Comparison of ENCODE assay signal across 11 cellular contexts in the genomic region with DNA sequence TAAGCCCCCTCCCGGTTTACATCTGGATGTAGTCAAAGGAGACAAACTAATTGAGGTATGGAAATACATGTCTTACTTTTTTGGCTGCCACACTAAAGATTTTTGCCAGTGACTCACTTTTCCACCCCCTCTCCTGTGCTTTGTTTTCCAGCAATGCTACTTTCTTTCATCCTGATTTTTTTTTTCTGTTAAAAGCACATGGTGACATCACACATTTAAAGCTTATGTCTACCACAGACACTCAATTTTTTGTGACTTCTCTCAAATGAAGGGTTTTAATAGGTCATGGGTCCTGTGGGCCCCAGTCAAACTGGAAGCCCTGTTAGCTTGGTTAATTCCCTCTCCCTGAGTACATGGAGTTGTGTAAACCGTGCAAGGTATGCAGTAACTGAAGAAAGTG. TPM values are rescaled to one million over a fixed set of nuclear protein-coding genes. Genes with fewer than 3 reads are reported as not detected.
DNase-seq lines count a peak whose midpoint lies in the region; ATAC-seq, FAIRE-seq and TF ChIP-seq lines count a peak whose summit lies in the region.
"Had no signal": no experiment of that assay in that cellular context is flagged by ENCODE, and none has a peak within 500 bp of the region (broad histone marks: within the 10 kb centered on the region; RNA-seq: fewer than 3 reads in every experiment).

No MANE protein-coding gene starts in this region.

- TF ChIP-seq POLR2A in GM12891 (IDR thresholded peaks at IDR 0.05; ENCODE audit: low read depth, low read length), result no peak

- peaks cover 67% of the 10 kb centered on the region for H4K20me1 ChIP-seq in BLaER1

- H3K4me1 ChIP-seq in BLaER1 (peaks cover 22% of the 10 kb centered on the region), HEK293 (ENCODE audit: control insufficient read depth, insufficient read depth, low read length) (0 out of 2 replicates have a peak, but pooled peaks cover 2% of the 10 kb centered on the region)

- peaks cover 41% of the 10 kb centered on the region for H3K4me1 Mint-ChIP-seq in activated naive CD8-positive, alpha-beta T cell treated with anti-CD3 and anti-CD28 coated beads, Interleukin-2, amount 50 U/mL, for 24 hours

- H3K9ac ChIP-seq in BLaER1, result peak overlapping the region; percentile 96; the same call in 1 of the 2 replicates

- POLR2A ChIA-PET in HEK293 (lab: Yijun Ruan, JAX), result interaction anchor here (0.6 to 0.8 kb wide), 3 partner anchors 9 to 107 kb away, joined by 3 to 4 read pairs (median 3); partner anchors contain the start of genes FAM76A and STX12

- DNase-seq in activated naive CD8-positive, alpha-beta T cell treated with anti-CD3 and anti-CD28 coated beads, Interleukin-2, amount 50 U/mL, for 24 hours, result no peak
- peak; percentile 26 for DNase-seq in kidney tubule cell (ENCODE audit: low spot score)
- DNase-seq in GM12891 (ENCODE audit: insufficient read length, low spot score), result no peak
- DNase-seq in NCI-H524 treated with DMSO at 0.1 percent for 48 hours (lab: John Stamatoyannopoulos, UW), result no peak
- DNase-seq: activated gamma-delta T cell; stimulated activated naive CD4-positive, alpha-beta T cell had no signal

- no peak for ATAC-seq in activated naive CD8-positive, alpha-beta T cell treated with anti-CD3 and anti-CD28 coated beads, Interleukin-2, amount 50 U/mL, for 24 hours
- ATAC-seq in GM18867 (IDR thresholded peaks at IDR 0.05; ENCODE audit: unreplicated experiment) (no peak), HG03196 (IDR thresholded peaks at IDR 0.05; ENCODE audit: unreplicated experiment) (no peak)

- no peak overlapping the region for H3K4me3 ChIP-seq in BLaER1
- H3K4me3 ChIP-seq in HEK293 (ENCODE audit: low read depth, low read length), result no peak overlapping the region

- no peak for TF ChIP-seq CTCF in HEK293 (tag by site-specific recombination; IDR thresholded peaks at IDR 0.05)

- no peak overlapping the region for H3K27ac ChIP-seq in BLaER1
- H3K27ac ChIP-seq in HEK293 (ENCODE audit: extremely low read depth, low read depth, low read length), result no peak overlapping the region

- no peaks in the 10 kb centered on the region for H3K9me3 Mint-ChIP-seq in activated naive CD8-positive, alpha-beta T cell treated with anti-CD3 and anti-CD28 coated beads, Interleukin-2, amount 50 U/mL, for 24 hours

- H3K27ac Mint-ChIP-seq in activated naive CD8-positive, alpha-beta T cell treated with anti-CD3 and anti-CD28 coated beads, Interleukin-2, amount 50 U/mL, for 24 hours, result peak overlapping the region; percentile 91

- peak overlapping the region; percentile 89 for H3K4me3 Mint-ChIP-seq in activated naive CD8-positive, alpha-beta T cell treated with anti-CD3 and anti-CD28 coated beads, Interleukin-2, amount 50 U/mL, for 24 hours

- no peak for FAIRE-seq in GM12891 (lab: Jason Lieb, UNC)
- FAIRE-seq: G401.6 had no signal

- H3K36me3 ChIP-seq in BLaER1, result peaks cover 55% of the 10 kb centered on the region
- H3K36me3 ChIP-seq in HEK293 (ENCODE audit: control insufficient read depth in 2 of 2, insufficient read depth in 1 of 2, low read length in 2 of 2), result peaks cover 16 to 49% of the 10 kb centered on the region in 2 experiments

- CTCF ChIA-PET in HEK293 (lab: Yijun Ruan, JAX), result interaction anchor here (0.6 to 0.7 kb wide), 2 partner anchors 56 to 71 kb away, joined by 3 to 4 read pairs; no protein-coding TSS in a partner anchor

- H3K27me3 ChIP-seq in BLaER1, result no peaks in the 10 kb centered on the region

- H3K27me3 Mint-ChIP-seq in activated naive CD8-positive, alpha-beta T cell treated with anti-CD3 and anti-CD28 coated beads, Interleukin-2, amount 50 U/mL, for 24 hours, result no peaks in the 10 kb centered on the region

- peak overlapping the region; percentile 91; the same call in 1 of the 2 replicates for H3K4me2 ChIP-seq in BLaER1

- peaks cover 32% of the 10 kb centered on the region for H3K36me3 Mint-ChIP-seq in activated naive CD8-positive, alpha-beta T cell treated with anti-CD3 and anti-CD28 coated beads, Interleukin-2, amount 50 U/mL, for 24 hours (ENCODE audit: low read depth)

- H3K9me3 ChIP-seq in BLaER1 (no peaks in the 10 kb centered on the region), HEK293 (ENCODE audit: control insufficient read depth, insufficient read depth, low read depth, low read length) (no peaks in the 10 kb centered on the region)

TF ChIP-seq in HEK293, 187 proteins besides CTCF, POLR2A, EP300 and RAD21 (continues in another document):
- TF ChIP-seq ZNF362 (tag by site-specific recombination; IDR thresholded peaks at IDR 0.05), result 0 out of 2 replicates have a peak, but pooled peaks have one; percentile 33
- peak; percentile 53; the same call in 1 of the 2 replicates for TF ChIP-seq ZFP69B (tag by site-specific recombination; IDR thresholded peaks at IDR 0.05)
- no peak for TF ChIP-seq ZNF513 (tag by site-specific recombination; IDR thresholded peaks at IDR 0.05)
- no peak for TF ChIP-seq ZNF549 (tag by site-specific recombination; IDR thresholded peaks at IDR 0.05)
- peak; percentile 90 for TF ChIP-seq ZNF692 (tag by site-specific recombination; IDR thresholded peaks at IDR 0.05)

TF ChIP-seq in GM12891, 5 proteins besides CTCF, POLR2A, EP300 and RAD21:
- TF ChIP-seq POLR2AphosphoS5 (IDR thresholded peaks at IDR 0.05; ENCODE audit: low read depth, low read length) (no peak), PAX5 (IDR thresholded peaks at IDR 0.05; ENCODE audit: insufficient read depth, low read length, severe bottlenecking) (no peak), TAF1 (IDR thresholded peaks at IDR 0.05; ENCODE audit: low read depth, low read length) (no peak), SPI1 (IDR thresholded peaks at IDR 0.05; ENCODE audit: low read depth, low read length) (no peak), POU2F2 (IDR thresholded peaks at IDR 0.05; ENCODE audit: low read depth, low read length) (no peak)

RNA-seq across cellular contexts. Expression of gene PPP1R8, which starts 2.2 kb away (rescaled TPM):
- polyA plus RNA-seq in GM12891 (2012; ENCODE audit: low read depth, missing spikeins), result 31.4 TPM

RNA-seq across cellular contexts. Expression of gene THEMIS2, which starts 39.6 kb away (rescaled TPM):
- 38.9 TPM for polyA plus RNA-seq in GM12891 (2012; ENCODE audit: low read depth, missing spikeins)

RNA-seq across cellular contexts. Expression of gene STX12, which starts 59.7 kb away (rescaled TPM):
- 14.7 TPM for polyA plus RNA-seq in GM12891 (2012; ENCODE audit: low read depth, missing spikeins)
